17 cellular contexts compared by ENCODE assay signal in the genomic region with DNA sequence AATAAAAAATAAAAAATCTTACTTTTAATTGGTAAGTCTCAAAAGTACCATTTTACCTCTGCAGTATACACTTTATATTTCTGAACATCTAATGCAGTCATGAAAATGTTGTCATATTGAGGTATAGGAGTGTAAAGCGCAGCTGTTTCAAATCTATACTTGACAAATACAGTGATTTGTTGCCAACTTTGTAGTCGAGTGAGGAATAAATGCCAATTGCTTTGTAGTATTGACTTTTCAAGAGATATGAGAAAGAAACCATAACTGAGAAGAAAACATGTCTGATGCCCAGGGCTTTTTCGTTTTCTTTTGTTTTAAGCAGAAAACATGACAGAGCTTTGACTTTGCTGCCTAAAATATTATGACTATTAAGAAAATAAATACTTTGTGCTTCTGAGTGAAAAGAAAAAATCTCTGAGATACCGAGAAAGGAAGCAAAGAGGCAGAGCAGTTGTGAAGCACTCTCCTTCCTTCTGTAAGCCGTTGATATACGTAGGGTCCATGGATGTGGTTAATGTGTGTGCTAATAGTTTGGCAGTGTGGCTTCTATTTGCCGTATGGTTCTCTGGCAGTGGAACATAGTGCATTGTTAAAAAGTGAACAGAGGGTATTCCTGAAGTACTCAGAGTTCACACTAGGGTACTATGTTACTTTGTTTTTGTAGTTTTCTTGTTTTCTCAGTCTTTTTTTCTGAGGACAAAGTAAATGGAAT. TPM values are rescaled to one million over a fixed set of nuclear protein-coding genes. Genes with fewer than 3 reads are reported as not detected.
DNase-seq lines count a peak whose midpoint lies in the region; ATAC-seq and TF ChIP-seq lines count a peak whose summit lies in the region.
"Had no signal": no experiment of that assay in that cellular context is flagged by ENCODE, and none has a peak within 500 bp of the region (broad histone marks: within the 10 kb centered on the region; RNA-seq: fewer than 3 reads in every experiment).

No MANE protein-coding gene starts in this region.

- intact Hi-C loops in stomach (cut with DNase I; ENCODE audit: low total_unique reads): no loop called here

- TF ChIP-seq EP300 in stomach (IDR thresholded peaks at IDR 0.05): no peak

- peaks cover 0 to 8% (median 6%) of the 10 kb centered on the region in 4 donors for H3K36me3 ChIP-seq in stomach

- no peak for TF ChIP-seq CTCF in WTC11 (IDR thresholded peaks at IDR 0.05)
- TF ChIP-seq CTCF in stomach (IDR thresholded peaks at IDR 0.05): no peak

- ATAC-seq in activated naive CD8-positive, alpha-beta T cell treated with anti-CD3 and anti-CD28 coated beads, Interleukin-2, amount 50 U/mL, for 24 hours: no peak
- ATAC-seq in WTC11: no peak

- H3K4me3 ChIP-seq in stomach: no peak overlapping the region

- H3K36me3 Mint-ChIP-seq in activated naive CD8-positive, alpha-beta T cell: peaks cover 2% of the 10 kb centered on the region
- peaks cover 22% of the 10 kb centered on the region for H3K36me3 Mint-ChIP-seq in activated naive CD8-positive, alpha-beta T cell treated with anti-CD3 and anti-CD28 coated beads, Interleukin-2, amount 50 U/mL, for 24 hours (ENCODE audit: low read depth)
- no peaks in the 10 kb centered on the region for H3K36me3 Mint-ChIP-seq in WTC11

- peaks cover 40% of the 10 kb centered on the region for H3K4me1 Mint-ChIP-seq in activated naive CD8-positive, alpha-beta T cell (ENCODE audit: low read depth)
- peaks cover 35% of the 10 kb centered on the region for H3K4me1 Mint-ChIP-seq in activated naive CD8-positive, alpha-beta T cell treated with anti-CD3 and anti-CD28 coated beads, Interleukin-2, amount 50 U/mL, for 24 hours
- peaks cover 52% of the 10 kb centered on the region for H3K4me1 Mint-ChIP-seq in WTC11

- no peak for TF ChIP-seq POLR2A in stomach (IDR thresholded peaks at IDR 0.05)

- no peak overlapping the region for H3K4me3 Mint-ChIP-seq in activated naive CD8-positive, alpha-beta T cell
- no peak overlapping the region for H3K4me3 Mint-ChIP-seq in activated naive CD8-positive, alpha-beta T cell treated with anti-CD3 and anti-CD28 coated beads, Interleukin-2, amount 50 U/mL, for 24 hours
- H3K4me3 Mint-ChIP-seq in WTC11: no peak overlapping the region

- no peak for DNase-seq in activated naive CD8-positive, alpha-beta T cell treated with anti-CD3 and anti-CD28 coated beads, Interleukin-2, amount 50 U/mL, for 24 hours
- DNase-seq in WTC11 (ENCODE audit: low spot score) (no peak), iris pigment epithelial cell (ENCODE audit: low read depth) (peak; percentile 50), stomach (no peak), SW 1271 (lab: John Stamatoyannopoulos, UW) (no peak), DMS79 treated with DMSO at 0.1 percent for 48 hours (lab: John Stamatoyannopoulos, UW) (no peak), activated gamma-delta T cell (lab: John Stamatoyannopoulos, UW) (no peak)
- DNase-seq: activated CD4-positive, alpha-beta T cell treated with anti-CD3 and anti-CD28 coated beads for 48 hours; activated naive CD4-positive, alpha-beta T cell treated with anti-CD3 and anti-CD28 coated beads, Interleukin-2, amount 50 U/mL, for 16 hours; kidney; midbrain; NCI-H2029; NCI-H524; occipital lobe; stimulated activated CD4-positive, alpha-beta T cell treated with anti-CD3 and anti-CD28 coated beads, Interleukin-2, amount 100 ng/mL, for 24 hours; T-helper 9 cell had no signal

- H3K27ac ChIP-seq in stomach: peak overlapping the region in 3 of 5 donors; percentile 15 to 52 (median 17)

- 24 to 36% (median 31%) methylated on average over 7 of the region's 7 CpGs for WGBS in stomach, 5 donors

- peak overlapping the region; percentile 5 for H3K27ac Mint-ChIP-seq in activated naive CD8-positive, alpha-beta T cell
- no peak overlapping the region for H3K27ac Mint-ChIP-seq in activated naive CD8-positive, alpha-beta T cell treated with anti-CD3 and anti-CD28 coated beads, Interleukin-2, amount 50 U/mL, for 24 hours
- peak overlapping the region; percentile 47 for H3K27ac Mint-ChIP-seq in WTC11

- POLR2A ChIA-PET in WTC11 (lab: Charles Lee): no interaction called here

- no peaks in the 10 kb centered on the region for H3K9me3 ChIP-seq in stomach

- H3K4me1 ChIP-seq in stomach: peaks cover 5 to 54% (median 20%) of the 10 kb centered on the region in 4 donors

- H3K27me3 ChIP-seq in stomach: no peaks in the 10 kb centered on the region

- CTCF ChIA-PET in WTC11 (lab: Charles Lee): no interaction called here

- no peaks in the 10 kb centered on the region for H3K9me3 Mint-ChIP-seq in activated naive CD8-positive, alpha-beta T cell (ENCODE audit: low read depth)
- H3K9me3 Mint-ChIP-seq in activated naive CD8-positive, alpha-beta T cell treated with anti-CD3 and anti-CD28 coated beads, Interleukin-2, amount 50 U/mL, for 24 hours: no peaks in the 10 kb centered on the region
- no peaks in the 10 kb centered on the region for H3K9me3 Mint-ChIP-seq in WTC11

- no peaks in the 10 kb centered on the region for H3K27me3 Mint-ChIP-seq in activated naive CD8-positive, alpha-beta T cell
- no peaks in the 10 kb centered on the region for H3K27me3 Mint-ChIP-seq in activated naive CD8-positive, alpha-beta T cell treated with anti-CD3 and anti-CD28 coated beads, Interleukin-2, amount 50 U/mL, for 24 hours
- no peaks in the 10 kb centered on the region for H3K27me3 Mint-ChIP-seq in WTC11 (ENCODE audit: low read depth)

TF ChIP-seq in WTC11, 78 proteins besides CTCF, POLR2A, EP300 and RAD21 (continues in another document):
- TF ChIP-seq FOXP1 (CRISPR knock-in tag; IDR thresholded peaks at IDR 0.05; ENCODE audit: borderline replicate concordance) (no peak), ZBTB43 (CRISPR knock-in tag; IDR thresholded peaks at IDR 0.05) (no peak), ZNF232 (CRISPR knock-in tag; IDR thresholded peaks at IDR 0.05) (no peak), KAT7 (CRISPR knock-in tag; IDR thresholded peaks at IDR 0.05; ENCODE audit: borderline replicate concordance) (no peak)
- TF ChIP-seq, protein P1, sequence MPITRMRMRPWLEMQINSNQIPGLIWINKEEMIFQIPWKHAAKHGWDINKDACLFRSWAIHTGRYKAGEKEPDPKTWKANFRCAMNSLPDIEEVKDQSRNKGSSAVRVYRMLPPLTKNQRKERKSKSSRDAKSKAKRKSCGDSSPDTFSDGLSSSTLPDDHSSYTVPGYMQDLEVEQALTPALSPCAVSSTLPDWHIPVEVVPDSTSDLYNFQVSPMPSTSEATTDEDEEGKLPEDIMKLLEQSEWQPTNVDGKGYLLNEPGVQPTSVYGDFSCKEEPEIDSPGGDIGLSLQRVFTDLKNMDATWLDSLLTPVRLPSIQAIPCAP (CRISPR knock-in tag; IDR thresholded peaks at IDR 0.05): no peak
- TF ChIP-seq, protein P2, sequence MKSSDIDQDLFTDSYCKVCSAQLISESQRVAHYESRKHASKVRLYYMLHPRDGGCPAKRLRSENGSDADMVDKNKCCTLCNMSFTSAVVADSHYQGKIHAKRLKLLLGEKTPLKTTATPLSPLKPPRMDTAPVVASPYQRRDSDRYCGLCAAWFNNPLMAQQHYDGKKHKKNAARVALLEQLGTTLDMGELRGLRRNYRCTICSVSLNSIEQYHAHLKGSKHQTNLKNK (CRISPR knock-in tag; IDR thresholded peaks at IDR 0.05): no peak
- TF ChIP-seq, protein P3, sequence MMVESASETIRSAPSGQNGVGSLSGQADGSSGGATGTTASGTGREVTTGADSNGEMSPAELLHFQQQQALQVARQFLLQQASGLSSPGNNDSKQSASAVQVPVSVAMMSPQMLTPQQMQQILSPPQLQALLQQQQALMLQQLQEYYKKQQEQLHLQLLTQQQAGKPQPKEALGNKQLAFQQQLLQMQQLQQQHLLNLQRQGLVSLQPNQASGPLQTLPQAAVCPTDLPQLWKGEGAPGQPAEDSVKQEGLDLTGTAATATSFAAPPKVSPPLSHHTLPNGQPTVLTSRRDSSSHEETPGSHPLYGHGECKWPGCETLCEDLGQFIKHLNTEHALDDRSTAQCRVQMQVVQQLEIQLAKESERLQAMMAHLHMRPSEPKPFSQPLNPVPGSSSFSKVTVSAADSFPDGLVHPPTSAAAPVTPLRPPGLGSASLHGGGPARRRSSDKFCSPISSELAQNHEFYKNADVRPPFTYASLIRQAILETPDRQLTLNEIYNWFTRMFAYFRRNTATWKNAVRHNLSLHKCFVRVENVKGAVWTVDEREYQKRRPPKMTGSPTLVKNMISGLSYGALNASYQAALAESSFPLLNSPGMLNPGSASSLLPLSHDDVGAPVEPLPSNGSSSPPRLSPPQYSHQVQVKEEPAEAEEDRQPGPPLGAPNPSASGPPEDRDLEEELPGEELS (CRISPR knock-in tag; IDR thresholded peaks at IDR 0.05): no peak

RNA-seq across cellular contexts. Expression of gene AVL9, which starts 38.2 kb away (rescaled TPM):
- 52.7 to 55.6 TPM (median 53.2 TPM) in 3 replicates for total RNA-seq in WTC11 (2021)
- total RNA-seq in stomach: 100 to 1,000 TPM in 1 of 5 donors, 10 to 100 TPM in 4; 19.6 to 197 (median 55.8) TPM
- polyA plus RNA-seq in stomach: 1 to 10 TPM; 7.2 to 8.1 (median 7.7) TPM

RNA-seq across cellular contexts. Expression of gene LSM5, which starts 43.3 kb away (rescaled TPM):
- 89.3 to 96.1 TPM (median 89.5 TPM) in 3 replicates for total RNA-seq in WTC11 (2021)
- 10 to 100 TPM in 3 of 5 donors, 1 to 10 TPM in 2; 2.9 to 45.3 (median 14.3) TPM for total RNA-seq in stomach
- polyA plus RNA-seq in stomach: 100 to 1,000 TPM in 1 of 3 donors, 10 to 100 TPM in 2; 60.8 to 109 (median 89.6) TPM
